27 cellular contexts compared by ENCODE assay signal in genomic region chr6:138955262-138955661, GRCh38. TPM values are rescaled to one million over a fixed set of nuclear protein-coding genes. Genes with fewer than 3 reads are reported as not detected.
DNase-seq lines count a peak whose midpoint lies in the region; ATAC-seq, FAIRE-seq and TF ChIP-seq lines count a peak whose summit lies in the region.
"Had no signal": no experiment of that assay in that cellular context is flagged by ENCODE, and none has a peak within 500 bp of the region (broad histone marks: within the 10 kb centered on the region; RNA-seq: fewer than 3 reads in every experiment).

No MANE protein-coding gene starts in this region.

- H3K4me1 ChIP-seq in K562 (replicated peaks in 1 of 2; ENCODE audit: control insufficient read depth in 2 of 2, insufficient read depth in 2 of 2, low read length in 2 of 2) (peaks cover 0 to 6% of the 10 kb centered on the region in 2 experiments; a peak in 2 of 5 replicates), HepG2 (ENCODE audit: insufficient read depth, low read length) (peaks cover 40% of the 10 kb centered on the region)
- H3K4me1 ChIP-seq: SJCRH30 had no signal

- H3K27ac Mint-ChIP-seq in stimulated activated naive B cell treated with anti-CD40 and anti-IgM and Interleukin-4, amounts not matched to agents 10 μg/mL and 1 μg/mL and 100 μg/mL, for 72 hours, result peak overlapping the region; percentile 42
- H3K27ac Mint-ChIP-seq: CD4-positive, alpha-beta T cell had no signal

- no peak overlapping the region for H3K4me3 Mint-ChIP-seq in stimulated activated naive B cell treated with anti-CD40 and anti-IgM and Interleukin-4, amounts not matched to agents 10 μg/mL and 1 μg/mL and 100 μg/mL, for 72 hours
- H3K4me3 Mint-ChIP-seq: CD4-positive, alpha-beta T cell had no signal

- no peak overlapping the region for H2AFZ ChIP-seq in K562 (ENCODE audit: low read depth, low read length)
- no peak overlapping the region for H2AFZ ChIP-seq in HepG2 (ENCODE audit: low read length)

- H3K4me1 Mint-ChIP-seq in stimulated activated naive B cell treated with anti-CD40 and anti-IgM and Interleukin-4, amounts not matched to agents 10 μg/mL and 1 μg/mL and 100 μg/mL, for 72 hours, result peaks cover 38 to 58% of the 10 kb centered on the region in 2 donors

- H3K27me3 ChIP-seq in K562 (ENCODE audit: control insufficient read depth in 2 of 2, insufficient read depth in 2 of 2, low read length in 2 of 2) (no peaks in the 10 kb centered on the region), HepG2 (ENCODE audit: control insufficient read depth in 1 of 2, insufficient read depth in 2 of 2, low read length in 2 of 2) (no peaks in the 10 kb centered on the region)
- H3K27me3 ChIP-seq: MG63, SJCRH30 had no signal

- H3K4me3 ChIP-seq in K562 (no peak overlapping the region), HepG2 (replicated peaks in 1 of 3; ENCODE audit: insufficient read depth in 1 of 3, low read depth in 2 of 3, low read length in 3 of 3) (no peak overlapping the region)
- H3K4me3 ChIP-seq: BLaER1 treated with 17β-estradiol and CSF1 and Interleukin-3, amounts not matched to agents 10 nM and 100 nM; HAP-1; MG63; SJCRH30 had no signal

- TF ChIP-seq RAD21 in K562 (CRISPR knock-in tag; conservative IDR thresholded peaks at IDR 0.05 in 1 of 2, IDR thresholded peaks at IDR 0.05 in 1 of 2) (no peak), HepG2 (CRISPR knock-in tag; IDR thresholded peaks at IDR 0.05) (no peak)

- no peaks in the 10 kb centered on the region for H3K36me3 ChIP-seq in K562 (ENCODE audit: control insufficient read depth, insufficient read depth, low read length)
- no peaks in the 10 kb centered on the region for H3K36me3 ChIP-seq in HepG2 (replicated peaks in 1 of 2; ENCODE audit: control insufficient read depth in 1 of 2, insufficient read depth in 2 of 2, low read length in 2 of 2)
- H3K36me3 ChIP-seq: HAP-1, MG63, SJCRH30 had no signal

- H3K27ac ChIP-seq in K562 (ENCODE audit: extremely low read depth, low read depth, low read length), result no peak overlapping the region
- H3K27ac ChIP-seq in HepG2 (ENCODE audit: extremely low read length, insufficient read depth, low read length), result no peak overlapping the region
- H3K27ac ChIP-seq: BLaER1 treated with 17β-estradiol and CSF1 and Interleukin-3, amounts not matched to agents 10 nM and 100 nM; SJCRH30 had no signal

- peaks cover 3 to 4% of the 10 kb centered on the region in 2 donors for H3K9me3 Mint-ChIP-seq in stimulated activated naive B cell treated with anti-CD40 and anti-IgM and Interleukin-4, amounts not matched to agents 10 μg/mL and 1 μg/mL and 100 μg/mL, for 72 hours
- H3K9me3 Mint-ChIP-seq: CD4-positive, alpha-beta T cell had no signal

- POLR2A ChIA-PET in HEK293T (lab: Yijun Ruan, JAX) (no interaction called here), K562 (lab: Yijun Ruan, JAX) (interaction anchor here (0.6 to 0.8 kb wide), 2 partner anchors 14 to 15 kb away, joined by 3 read pairs; no protein-coding TSS in a partner anchor), HepG2 (lab: Yijun Ruan, JAX) (no interaction called here)

- no peak for ATAC-seq in K562
- no peak for ATAC-seq in HepG2
- no peak for ATAC-seq in stimulated activated naive B cell treated with anti-CD40 and anti-IgM and Interleukin-4, amounts not matched to agents 10 μg/mL and 1 μg/mL and 100 μg/mL, for 72 hours (replicated peaks)
- ATAC-seq: PC-3, Right ventricle myocardium inferior, SK-N-SH treated with all-trans-retinoic acid at 6 μM for 48 hours had no signal

- in situ Hi-C loops in K562 (cut with MboI) (no loop called here), HepG2 (cut with HindIII; ENCODE audit: extremely low pct_ligation_motif_present, low pct_unique_long_range_greater_than_20kb) (no loop called here)

- peaks cover 7% of the 10 kb centered on the region; the same call in 1 of the 3 replicates for H3K79me2 ChIP-seq in K562 (ENCODE audit: control insufficient read depth, insufficient read depth, low read length)
- peaks cover 42% of the 10 kb centered on the region for H3K79me2 ChIP-seq in HepG2 (ENCODE audit: insufficient read depth, low read length)

- H3K36me3 Mint-ChIP-seq in stimulated activated naive B cell treated with anti-CD40 and anti-IgM and Interleukin-4, amounts not matched to agents 10 μg/mL and 1 μg/mL and 100 μg/mL, for 72 hours, result peaks cover 12 to 23% of the 10 kb centered on the region in 2 donors

- H3K9ac ChIP-seq in K562 (ENCODE audit: insufficient read depth in 1 of 2, low read depth in 2 of 2, low read length in 2 of 2), result no peak overlapping the region
- H3K9ac ChIP-seq in HepG2 (ENCODE audit: insufficient read depth, low read depth, low read length), result no peak overlapping the region
- H3K9ac ChIP-seq: BLaER1 treated with 17β-estradiol and CSF1 and Interleukin-3, amounts not matched to agents 10 nM and 100 nM had no signal

- BruUV-seq in K562 (replicated peaks; lab: Mats Ljungman, UMichigan) (no TSS peak), HepG2 (replicated peaks; lab: Mats Ljungman, UMichigan) (no TSS peak)

- H3K4me2 ChIP-seq in K562 (ENCODE audit: insufficient read depth, low read length) (no peak overlapping the region), HepG2 (ENCODE audit: low read depth, low read length) (no peak overlapping the region)

- FAIRE-seq in K562 (lab: Jason Lieb, UNC) (no peak), HepG2 (lab: Jason Lieb, UNC) (no peak)
- FAIRE-seq: A204.1, G401.6 had no signal

- TF ChIP-seq EP300 in K562 (IDR thresholded peaks at IDR 0.05; ENCODE audit: low read length), result no peak
- TF ChIP-seq EP300 in HepG2 (IDR thresholded peaks at IDR 0.05; ENCODE audit: low read depth in 2 of 2, low read length in 2 of 2), result no peak
- TF ChIP-seq EP300 in HepG2 (CRISPR knock-in tag; IDR thresholded peaks at IDR 0.05; ENCODE audit: borderline replicate concordance), result no peak

- TF ChIP-seq CTCF in K562 (IDR thresholded peaks at IDR 0.05 in 2 of 3, conservative IDR thresholded peaks at IDR 0.05 in 1 of 3; ENCODE audit: insufficient read depth in 2 of 3, low read depth in 1 of 3, low read length in 3 of 3) (no peak), HepG2 (CRISPR knock-in tag; IDR thresholded peaks at IDR 0.05) (no peak)

- no peaks in the 10 kb centered on the region for H3K27me3 Mint-ChIP-seq in stimulated activated naive B cell treated with anti-CD40 and anti-IgM and Interleukin-4, amounts not matched to agents 10 μg/mL and 1 μg/mL and 100 μg/mL, for 72 hours
- H3K27me3 Mint-ChIP-seq: CD4-positive, alpha-beta T cell had no signal

- TF ChIP-seq POLR2A in K562 (conservative IDR thresholded peaks at IDR 0.05), result no peak
- no peak for TF ChIP-seq POLR2A in HepG2 (IDR thresholded peaks at IDR 0.05; ENCODE audit: insufficient read depth in 1 of 2, low read depth in 2 of 2, low read length in 2 of 2)

- H3K9me3 ChIP-seq in K562 (replicated peaks; ENCODE audit: control insufficient read depth, insufficient read depth, low read depth, low read length) (no peaks in the 10 kb centered on the region), HepG2 (ENCODE audit: low read length) (no peaks in the 10 kb centered on the region)
- H3K9me3 ChIP-seq: HAP-1, MG63, SJCRH30 had no signal

- H3K9me1 ChIP-seq in K562 (ENCODE audit: control insufficient read depth, insufficient read depth, low read length), result no peaks in the 10 kb centered on the region

- no peak for DNase-seq in HEK293T (ENCODE audit: extremely low spot score)
- no peak for DNase-seq in K562 (ENCODE audit: extremely low read depth in 1 of 4, low spot score in 3 of 4)
- no peak for DNase-seq in HepG2 (ENCODE audit: low spot score)
- DNase-seq in stimulated activated naive B cell treated with anti-CD40 and anti-IgM and Interleukin-4, amounts not matched to agents 10 μg/mL and 1 μg/mL and 100 μg/mL, for 72 hours, result no peak
- no peak for DNase-seq in stimulated activated CD4-positive, alpha-beta T cell treated with anti-CD3 and anti-CD28 coated beads, Interleukin-4, amount 100 ng/mL, for 24 hours
- DNase-seq in activated T-cell treated with anti-CD3 and anti-CD28 coated beads, Interleukin-2, amount 50 U/mL, for 48 hours, result no peak
- DNase-seq in DMS53 (lab: John Stamatoyannopoulos, UW), result no peak
- DNase-seq: CD4-positive, alpha-beta T cell; GOT3; KBM-7; MG63; NCI-H1105 treated with DMSO at 0.1 percent for 48 hours; NCI-H146; NCI-H1930; NCI-H2107; NCI-H446; NCI-H524 treated with DMSO at 0.1 percent for 48 hours; NCI-H774; NK-92 treated with Interleukin-12 subunit alpha and Interleukin-12 subunit beta, amount 100 ng/mL, for 24 hours; PC-3; SJCRH30 had no signal

- CTCF ChIA-PET in HEK293T (lab: Yijun Ruan, JAX), result no interaction called here
- CTCF ChIA-PET in K562 (lab: Yijun Ruan, JAX; ENCODE audit: low intra/inter-chr PET ratio), result no interaction called here
- CTCF ChIA-PET in HepG2 (lab: Yijun Ruan, JAX; ENCODE audit: low intra/inter-chr PET ratio, low total read pairs), result no interaction called here

- H4K20me1 ChIP-seq in K562 (replicated peaks; ENCODE audit: control insufficient read depth, insufficient read depth, low read length), result no peaks in the 10 kb centered on the region
- peaks cover 12% of the 10 kb centered on the region for H4K20me1 ChIP-seq in HepG2 (ENCODE audit: insufficient read depth, low read length)

- intact Hi-C loops in K562 (cut with micrococcal nuclease) (no loop called here), HepG2 (cut with micrococcal nuclease; ENCODE audit: unreplicated experiment) (no loop called here)

RNA-seq across cellular contexts. Expression of gene REPS1, which starts 32.8 kb away (rescaled TPM):
- 31.0 and 93.7 TPM in 2 replicates for total RNA-seq in K562 (2011; cell fraction: chromatin; rRNA removed; ENCODE audit: low replicate concordance)
- 14.3 and 16.2 TPM in 2 replicates for total RNA-seq in K562 (2011; cell fraction: nucleolus; rRNA removed)
- 25.8 and 46.0 TPM in 2 replicates for total RNA-seq in K562 (2011; cell fraction: nucleoplasm; rRNA removed)
- total RNA-seq in K562 (2014; rRNA removed), result 18.3 and 23.2 TPM in 2 replicates
- 31.2 and 32.5 TPM in 2 replicates for total RNA-seq in K562 (2014; rRNA removed; fragmentation: Illumina TruSeq; extraction: Trizol)
- 32.9 and 34.6 TPM in 2 replicates for total RNA-seq in K562 (2015; rRNA removed; fragmentation: Illumina TruSeq; extraction: Trizol)
- 29.3 and 30.0 TPM in 2 replicates for total RNA-seq in K562 (2021)
- polyA plus RNA-seq in K562 (2011; rRNA removed), result 27.8 and 30.8 TPM in 2 replicates
- polyA plus RNA-seq in K562 (2011; cell fraction: cytosol; rRNA removed), result 17.3 and 19.5 TPM in 2 replicates
- 27.8 and 28.9 TPM in 2 replicates for polyA plus RNA-seq in K562 (2011; cell fraction: nucleus; rRNA removed)
- 24.6 and 32.3 TPM in 2 replicates for polyA plus RNA-seq in K562 (2012)
- 30.5 and 36.0 TPM in 2 replicates for polyA plus RNA-seq in K562 (2014; fragmentation: Illumina TruSeq; extraction: Trizol)
- polyA plus RNA-seq in K562 (2014; fragmentation: Nextera tagmentation; extraction: Ambion mirVana), result 10 to 100 TPM in 1 of 2 experiments, 1 to 10 TPM in 1; 7.9 to 11.4 TPM
- polyA plus RNA-seq in K562 (2014; rRNA removed), result 20.5 and 23.3 TPM in 2 replicates
- 46.6 and 46.9 TPM in 2 replicates for polyA minus RNA-seq in K562 (2011; rRNA and poly(A)+ RNA removed)
- polyA minus RNA-seq in K562 (2011; cell fraction: cytosol; rRNA and poly(A)+ RNA removed), result 14.6 and 43.4 TPM in 2 replicates
- 19.9 and 37.9 TPM in 2 replicates for polyA minus RNA-seq in K562 (2011; cell fraction: nucleus; rRNA and poly(A)+ RNA removed)
- 36.7 and 38.3 TPM in 2 replicates for total RNA-seq in HepG2 (2016; rRNA removed; fragmentation: Illumina TruSeq; extraction: Trizol)
- total RNA-seq in HepG2 (2016; cell fraction: cytosol; rRNA removed; fragmentation: Illumina TruSeq; extraction: Trizol; ENCODE audit: low read depth), result 45.7 and 61.3 TPM in 2 replicates
- 37.3 and 38.7 TPM in 2 replicates for total RNA-seq in HepG2 (2016; cell fraction: insoluble cytoplasmic fraction; rRNA removed; fragmentation: Illumina TruSeq; extraction: Trizol)
- total RNA-seq in HepG2 (2016; cell fraction: membrane; rRNA removed; fragmentation: Illumina TruSeq; extraction: Trizol), result 33.6 and 33.7 TPM in 2 replicates
- total RNA-seq in HepG2 (2016; cell fraction: nucleus; rRNA removed; fragmentation: Illumina TruSeq; extraction: Trizol), result 34.9 and 38.2 TPM in 2 replicates
- 35.2 and 36.4 TPM in 2 replicates for polyA plus RNA-seq in HepG2 (2011; rRNA removed)
- polyA plus RNA-seq in HepG2 (2011; cell fraction: cytosol; rRNA removed), result 21.6 and 24.9 TPM in 2 replicates
- polyA plus RNA-seq in HepG2 (2011; cell fraction: nucleus; rRNA removed), result 28.2 and 29.2 TPM in 2 replicates
- polyA plus RNA-seq in HepG2 (2012), result 26.4 and 35.4 TPM in 2 replicates
- 7.0 and 8.2 TPM in 2 replicates for polyA plus RNA-seq in HepG2 (2016; cell fraction: cytosol; fragmentation: Illumina TruSeq; extraction: Trizol; ENCODE audit: low read depth)
- 42.5 and 47.8 TPM in 2 replicates for polyA plus RNA-seq in HepG2 (2016; cell fraction: insoluble cytoplasmic fraction; fragmentation: Illumina TruSeq; extraction: Trizol; ENCODE audit: low read depth)
- polyA plus RNA-seq in HepG2 (2016; cell fraction: membrane; fragmentation: Illumina TruSeq; extraction: Trizol; ENCODE audit: low read depth), result 24.4 and 27.4 TPM in 2 replicates
- 43.8 and 46.7 TPM in 2 replicates for polyA plus RNA-seq in HepG2 (2016; cell fraction: nucleus; fragmentation: Illumina TruSeq; extraction: Trizol; ENCODE audit: insufficient read depth, low read depth)
- 30.4 and 52.2 TPM in 2 replicates for polyA minus RNA-seq in HepG2 (2011; rRNA and poly(A)+ RNA removed; ENCODE audit: low replicate concordance)
- 23.2 and 35.8 TPM in 2 replicates for polyA minus RNA-seq in HepG2 (2011; cell fraction: cytosol; rRNA and poly(A)+ RNA removed)
- 70.3 and 84.2 TPM in 2 replicates for polyA minus RNA-seq in HepG2 (2011; cell fraction: nucleus; rRNA and poly(A)+ RNA removed)
